ENCODE assay signal across 21 cellular contexts in the genomic region with DNA sequence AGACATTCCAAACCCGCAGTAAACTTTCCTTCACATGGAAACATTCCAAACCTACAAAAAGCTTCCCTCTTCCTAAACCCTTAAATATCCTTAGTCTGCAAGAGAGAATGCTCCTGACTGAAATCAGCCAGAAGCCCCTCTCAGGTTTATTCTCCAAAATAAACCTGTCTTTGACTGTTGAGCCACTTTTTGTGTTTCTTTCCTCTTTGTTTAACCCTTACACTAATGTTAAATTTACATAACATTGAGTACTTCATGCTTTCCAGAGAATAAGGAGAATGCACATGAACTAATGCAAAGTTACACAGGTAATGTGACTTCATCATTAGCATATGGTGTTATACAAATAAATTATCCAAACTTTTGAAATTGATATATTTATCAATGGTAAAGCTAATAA.
"Had no signal": no experiment of that assay in that cellular context is flagged by ENCODE, and none has a peak within 500 bp of the region (broad histone marks: within the 10 kb centered on the region; RNA-seq: fewer than 3 reads in every experiment).

No MANE protein-coding gene starts in this region.

- H3K4me3 ChIP-seq: colonic mucosa, esophagus squamous epithelium, gastrocnemius medialis, heart right ventricle, left lung, lower lobe of right lung had no signal

- H3K27ac ChIP-seq: colonic mucosa, epithelial cell of prostate, esophagus squamous epithelium, gastrocnemius medialis, heart right ventricle, left lung, lower lobe of right lung had no signal

- H3K9me3 ChIP-seq: colonic mucosa, esophagus squamous epithelium, gastrocnemius medialis, left lung, lower lobe of right lung had no signal

- ATAC-seq: effector memory CD8-positive, alpha-beta T cell; esophagus mucosa; gastrocnemius medialis; left cardiac atrium; left ventricle myocardium superior had no signal

- FAIRE-seq: endometrium, islet of Langerhans, keratinocyte had no signal

- DNase-seq: colonic mucosa; cortex of kidney; effector CD8-positive, alpha-beta T cell; effector memory CD8-positive, alpha-beta T cell; endodermal cell; esophagus squamous epithelium; foreskin fibroblast; foreskin melanocyte; gastrocnemius medialis; glutamatergic neuron; heart right ventricle; left cardiac atrium; left lung; left ventricle myocardium superior; lower lobe of right lung; mesenchymal stem cell had no signal

- H3K27me3 ChIP-seq: colonic mucosa, gastrocnemius medialis, heart right ventricle had no signal

- H3K4me1 ChIP-seq: colonic mucosa, esophagus squamous epithelium, gastrocnemius medialis, heart right ventricle, left lung, lower lobe of right lung had no signal

- H3K36me3 ChIP-seq: colonic mucosa, esophagus squamous epithelium, gastrocnemius medialis, heart right ventricle, left lung, lower lobe of right lung had no signal
